15 cellular contexts compared by ENCODE assay signal in the genomic region with DNA sequence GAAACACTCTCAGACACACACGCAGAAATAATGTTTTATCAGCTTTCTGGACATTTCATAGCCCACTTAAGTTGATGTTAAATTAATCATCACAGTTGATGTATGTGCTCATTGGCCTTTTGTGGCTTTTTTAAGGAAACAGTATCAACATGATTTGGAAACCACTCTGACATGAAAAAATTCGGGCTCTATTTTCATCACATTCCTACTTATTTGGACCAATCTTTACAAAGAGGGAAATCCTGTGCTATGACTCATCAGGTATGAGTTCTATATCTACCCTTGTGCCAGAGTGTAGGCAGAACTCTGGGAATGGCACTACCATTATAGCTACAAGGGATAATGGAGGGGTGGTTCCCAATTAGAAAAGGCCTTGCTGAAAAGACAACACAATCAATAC.
DNase-seq lines count a peak whose midpoint lies in the region; ATAC-seq and TF ChIP-seq lines count a peak whose summit lies in the region.
"Had no signal": no experiment of that assay in that cellular context is flagged by ENCODE, and none has a peak within 500 bp of the region (broad histone marks: within the 10 kb centered on the region; RNA-seq: fewer than 3 reads in every experiment).

No MANE protein-coding gene starts in this region.

- no peaks in the 10 kb centered on the region for H3K27me3 ChIP-seq in foreskin keratinocyte
- H3K27me3 ChIP-seq: tibial artery had no signal

- in situ Hi-C loops in astrocyte of the spinal cord (cut with HindIII; ENCODE audit: low sequenced_read_pairs) = no loop called here

- ATAC-seq in foreskin keratinocyte (peak; percentile 34), HG03342 (IDR thresholded peaks at IDR 0.05; ENCODE audit: unreplicated experiment) (no peak), GM21786 (IDR thresholded peaks at IDR 0.05; ENCODE audit: unreplicated experiment) (no peak)

- H3K27ac ChIP-seq in foreskin keratinocyte = no peak overlapping the region
- H3K27ac ChIP-seq: tibial artery had no signal

- TF ChIP-seq CTCF in astrocyte of the spinal cord (IDR thresholded peaks at IDR 0.05; ENCODE audit: low read depth, low read length) = no peak
- TF ChIP-seq CTCF in foreskin keratinocyte (conservative IDR thresholded peaks at IDR 0.05) = no peak

- DNase-seq in A172 (ENCODE audit: low spot score) (peak; percentile 81), HS-27A (ENCODE audit: low read depth) (peak; percentile 82), astrocyte of the spinal cord (ENCODE audit: low read depth, low spot score) (peak; percentile 36), foreskin keratinocyte (peak in 1 of 2 donors; percentile 43), midbrain (lab: John Stamatoyannopoulos, UW) (no peak), NOMO-1 treated with dmso at 0.1 percent for 144 hours (lab: John Stamatoyannopoulos, UW; ENCODE audit: unreplicated experiment) (no peak)
- DNase-seq: amniotic stem cell; CD4-positive, alpha-beta T cell; glutamatergic neuron; NCI-H2029; NCI-H69; OCI-M1; tibial artery had no signal

- H3K4me3 ChIP-seq in astrocyte of the spinal cord (ENCODE audit: low read depth, low read length) = no peak overlapping the region
- H3K4me3 ChIP-seq: tibial artery had no signal

- H3K4me1 ChIP-seq in foreskin keratinocyte = no peaks in the 10 kb centered on the region
- H3K4me1 ChIP-seq: tibial artery had no signal

Comparison
In these comparisons a context has a peak if more than half of its experiments do, and no peak if none do; other contexts are left out.
1. DNase-seq: peak in A172 (single experiment), HS-27A (single experiment) and astrocyte of the spinal cord (single experiment); none in midbrain (single experiment) and NOMO-1 treated with dmso at 0.1 percent for 144 hours (single experiment).